8 cellular contexts compared by ENCODE assay signal in genomic region chr20:20719411-20719810, GRCh38.
"Had no signal": no experiment of that assay in that cellular context is flagged by ENCODE, and none has a peak within 500 bp of the region (broad histone marks: within the 10 kb centered on the region; RNA-seq: fewer than 3 reads in every experiment).

No MANE protein-coding gene starts in this region.

- H3K4me1 ChIP-seq: HAP-1 had no signal

- H3K4me3 ChIP-seq: GM23248, HAP-1 had no signal

- H3K27ac ChIP-seq: GM23248, HL-60 had no signal

- H3K9me3 ChIP-seq: HAP-1 had no signal

- H3K9ac ChIP-seq: GM23248 had no signal

- DNase-seq: GM23248, GOT3, H7, HFFc6 had no signal

- ATAC-seq: HCT116, HepG2 had no signal

- H3K36me3 ChIP-seq: HAP-1 had no signal

- H2AFZ ChIP-seq: GM23248 had no signal
